In the genomic region with DNA sequence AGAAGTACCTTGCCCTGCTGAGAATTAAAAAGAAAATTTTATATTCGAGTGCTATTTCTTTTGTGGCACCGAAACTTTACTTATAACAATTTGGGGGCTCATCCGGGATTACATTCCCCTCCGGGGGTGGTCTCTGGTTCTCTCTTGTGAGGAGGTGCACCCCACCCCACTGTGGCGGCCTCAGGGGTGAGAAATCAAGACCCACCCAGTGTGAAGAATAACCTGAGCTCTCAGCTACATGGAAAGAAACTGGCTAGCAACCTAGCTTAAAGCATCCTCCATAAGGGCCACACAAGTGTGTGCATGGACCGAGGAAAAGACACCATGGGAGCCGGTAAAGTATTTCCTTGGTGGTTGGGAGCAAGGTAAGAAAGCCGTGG, we compare ENCODE assay signal across 18 cellular contexts. TPM values are rescaled to one million over a fixed set of nuclear protein-coding genes. Genes with fewer than 3 reads are reported as not detected.
DNase-seq lines count a peak whose midpoint lies in the region; ATAC-seq, FAIRE-seq and TF ChIP-seq lines count a peak whose summit lies in the region.
"Had no signal": no experiment of that assay in that cellular context is flagged by ENCODE, and none has a peak within 500 bp of the region (broad histone marks: within the 10 kb centered on the region; RNA-seq: fewer than 3 reads in every experiment).

No MANE protein-coding gene starts in this region.

- H3F3A ChIP-seq in neural progenitor cell (ENCODE audit: low read depth): no peaks in the 10 kb centered on the region

- DNase-seq in stimulated activated naive CD8-positive, alpha-beta T cell treated with anti-CD3 and anti-CD28 coated beads, Interleukin-15, Interleukin-2, amounts not matched to agents 100 U/mL and 50 U/mL, for 24 hours: no peak
- DNase-seq in RWPE2 (ENCODE audit: low spot score): no peak
- no peak for DNase-seq in K562 (ENCODE audit: extremely low read depth in 1 of 4, low spot score in 3 of 4)
- no peak for DNase-seq in retina
- no peak for DNase-seq in neural progenitor cell (ENCODE audit: low spot score)
- DNase-seq in GM12891 (ENCODE audit: insufficient read length, low spot score): no peak
- DNase-seq: activated naive CD4-positive, alpha-beta T cell treated with anti-CD3 and anti-CD28 coated beads, Interleukin-2, amount 10 ng/mL, durations not matched to agents 7 days and 5 days; left ventricle myocardium inferior; mucosa of descending colon; NCI-H1105 treated with DMSO at 0.1 percent for 48 hours; NCI-H526 treated with DMSO at 0.1 percent for 48 hours; thyroid gland; WERI-Rb-1 had no signal

- peak overlapping the region; percentile 71 for H3K27ac ChIP-seq in RWPE2 (ENCODE audit: poor library complexity, severe bottlenecking)
- H3K27ac ChIP-seq in K562 (ENCODE audit: extremely low read depth, low read depth, low read length): peak overlapping the region; percentile 99
- no peak overlapping the region for H3K27ac ChIP-seq in neural progenitor cell
- H3K27ac ChIP-seq: left ventricle myocardium inferior, neutrophil, thyroid gland, WERI-Rb-1 had no signal

- TF ChIP-seq CTCF in RWPE2 (IDR thresholded peaks at IDR 0.05; ENCODE audit: poor library complexity, severe bottlenecking) (no peak), K562 (IDR thresholded peaks at IDR 0.05 in 2 of 3, conservative IDR thresholded peaks at IDR 0.05 in 1 of 3; ENCODE audit: insufficient read depth in 2 of 3, low read depth in 1 of 3, low read length in 3 of 3) (no peak), neural progenitor cell (IDR thresholded peaks at IDR 0.05) (no peak)

- H3K9ac ChIP-seq in K562 (ENCODE audit: insufficient read depth in 1 of 2, low read depth in 2 of 2, low read length in 2 of 2): peak overlapping the region; percentile 48 to 91; a peak in 3 of 4 replicates
- H3K9ac ChIP-seq in neural progenitor cell: no peak overlapping the region

- H3K27me3 ChIP-seq in RWPE2 (ENCODE audit: insufficient read depth, poor library complexity, severe bottlenecking): no peaks in the 10 kb centered on the region
- H3K27me3 ChIP-seq in K562 (ENCODE audit: control insufficient read depth in 2 of 2, insufficient read depth in 2 of 2, low read length in 2 of 2): no peaks in the 10 kb centered on the region
- no peaks in the 10 kb centered on the region for H3K27me3 ChIP-seq in neural progenitor cell
- H3K27me3 ChIP-seq: body of pancreas, neutrophil, thyroid gland had no signal

- H3K4me2 ChIP-seq in K562 (ENCODE audit: insufficient read depth, low read length) (peak overlapping the region; percentile 78), neural progenitor cell (no peak overlapping the region)

- 24% methylated on average over 6 of the region's 8 CpGs for WGBS in K562 (ENCODE audit: insufficient coverage, low coverage, missing lambda C conversion rate)

- H2AFZ ChIP-seq in K562 (ENCODE audit: low read depth, low read length) (peak overlapping the region; percentile 62; the same call in 1 of the 2 replicates), neural progenitor cell (replicated peaks) (no peak overlapping the region)

- H3K9me1 ChIP-seq in K562 (ENCODE audit: control insufficient read depth, insufficient read depth, low read length): no peaks in the 10 kb centered on the region

- H4K20me1 ChIP-seq in K562 (replicated peaks; ENCODE audit: control insufficient read depth, insufficient read depth, low read length): no peaks in the 10 kb centered on the region
- no peaks in the 10 kb centered on the region for H4K20me1 ChIP-seq in neural progenitor cell (ENCODE audit: low read depth)

- FAIRE-seq in K562 (lab: Jason Lieb, UNC) (no peak), GM12891 (lab: Jason Lieb, UNC) (no peak)
- FAIRE-seq: colon had no signal

- H3K9me3 ChIP-seq in RWPE2 (ENCODE audit: severe bottlenecking): no peaks in the 10 kb centered on the region
- peaks cover 5% of the 10 kb centered on the region; the same call in 1 of the 2 replicates for H3K9me3 ChIP-seq in K562 (replicated peaks; ENCODE audit: control insufficient read depth, insufficient read depth, low read depth, low read length)
- no peaks in the 10 kb centered on the region for H3K9me3 ChIP-seq in neural progenitor cell (ENCODE audit: low read depth)
- H3K9me3 ChIP-seq: thyroid gland had no signal

- in situ Hi-C loops in K562 (cut with MboI): no loop called here

- peak overlapping the region; percentile 96 for H3K27ac Mint-ChIP-seq in stimulated activated naive CD8-positive, alpha-beta T cell treated with anti-CD3 and anti-CD28 coated beads, Interleukin-15, Interleukin-2, amounts not matched to agents 100 ng/mL and 50 ng/mL, for 24 hours
- H3K27ac Mint-ChIP-seq in neural progenitor cell: no peak overlapping the region

- ATAC-seq in stimulated activated naive CD8-positive, alpha-beta T cell treated with anti-CD3 and anti-CD28 coated beads, Interleukin-15, Interleukin-2, amounts not matched to agents 100 U/mL and 50 U/mL, for 24 hours: no peak
- no peak for ATAC-seq in RWPE2 (ENCODE audit: low read depth)
- no peak for ATAC-seq in K562

- TSS peak; percentile 79 for BruUV-seq in K562 (replicated peaks; lab: Mats Ljungman, UMichigan)

- H3K9me3 Mint-ChIP-seq in stimulated activated naive CD8-positive, alpha-beta T cell treated with anti-CD3 and anti-CD28 coated beads, Interleukin-15, Interleukin-2, amounts not matched to agents 100 ng/mL and 50 ng/mL, for 24 hours: peaks cover 46% of the 10 kb centered on the region
- peaks cover 14% of the 10 kb centered on the region for H3K9me3 Mint-ChIP-seq in neural progenitor cell

- H3K4me3 Mint-ChIP-seq in stimulated activated naive CD8-positive, alpha-beta T cell treated with anti-CD3 and anti-CD28 coated beads, Interleukin-15, Interleukin-2, amounts not matched to agents 100 ng/mL and 50 ng/mL, for 24 hours: no peak overlapping the region
- no peak overlapping the region for H3K4me3 Mint-ChIP-seq in neural progenitor cell
- H3K4me3 Mint-ChIP-seq: activated naive CD4-positive, alpha-beta T cell treated with anti-CD3 and anti-CD28 coated beads, Interleukin-2, amount 10 ng/mL, durations not matched to agents 7 days and 5 days; stimulated activated memory B cell treated with anti-CD40 and anti-IgM and Interleukin-4, amounts not matched to agents 10 μg/mL and 1 μg/mL and 100 μg/mL, for 72 hours had no signal

- H3K4me1 ChIP-seq in RWPE2 (ENCODE audit: insufficient read depth, poor library complexity, severe bottlenecking) (peaks cover 21% of the 10 kb centered on the region), K562 (replicated peaks in 1 of 2; ENCODE audit: control insufficient read depth in 2 of 2, insufficient read depth in 2 of 2, low read length in 2 of 2) (peaks cover 0 to 27% of the 10 kb centered on the region in 2 experiments; a peak in 3 of 5 replicates), neural progenitor cell (no peaks in the 10 kb centered on the region)
- H3K4me1 ChIP-seq: body of pancreas, left ventricle myocardium inferior, thyroid gland had no signal

- TF ChIP-seq RAD21 in K562 (CRISPR knock-in tag; conservative IDR thresholded peaks at IDR 0.05 in 1 of 2, IDR thresholded peaks at IDR 0.05 in 1 of 2): no peak

- CTCF ChIA-PET in K562 (lab: Yijun Ruan, JAX; ENCODE audit: low intra/inter-chr PET ratio): no interaction called here

- H3K36me3 Mint-ChIP-seq in stimulated activated naive CD8-positive, alpha-beta T cell treated with anti-CD3 and anti-CD28 coated beads, Interleukin-15, Interleukin-2, amounts not matched to agents 100 ng/mL and 50 ng/mL, for 24 hours (ENCODE audit: low read depth): peaks cover 39% of the 10 kb centered on the region
- H3K36me3 Mint-ChIP-seq in neural progenitor cell: no peaks in the 10 kb centered on the region

- H3K36me3 ChIP-seq in RWPE2 (ENCODE audit: low read depth) (no peaks in the 10 kb centered on the region), K562 (ENCODE audit: control insufficient read depth, insufficient read depth, low read length) (no peaks in the 10 kb centered on the region; the same call in 2 of the 3 replicates), neural progenitor cell (no peaks in the 10 kb centered on the region)
- H3K36me3 ChIP-seq: left ventricle myocardium inferior, neutrophil, thyroid gland, WERI-Rb-1 had no signal

- POLR2A ChIA-PET in K562 (lab: Yijun Ruan, JAX): no interaction called here

- H3K27me3 Mint-ChIP-seq in stimulated activated naive CD8-positive, alpha-beta T cell treated with anti-CD3 and anti-CD28 coated beads, Interleukin-15, Interleukin-2, amounts not matched to agents 100 ng/mL and 50 ng/mL, for 24 hours: peaks cover 42% of the 10 kb centered on the region
- H3K27me3 Mint-ChIP-seq in neural progenitor cell (ENCODE audit: insufficient read depth, low read depth): peaks cover 8% of the 10 kb centered on the region
- H3K27me3 Mint-ChIP-seq: activated naive CD4-positive, alpha-beta T cell treated with anti-CD3 and anti-CD28 coated beads, Interleukin-2, amount 10 ng/mL, durations not matched to agents 7 days and 5 days; stimulated activated memory B cell treated with anti-CD40 and anti-IgM and Interleukin-4, amounts not matched to agents 10 μg/mL and 1 μg/mL and 100 μg/mL, for 72 hours had no signal

- TF ChIP-seq POLR2A in K562 (conservative IDR thresholded peaks at IDR 0.05): no peak; the same call in 1 of the 2 replicates
- no peak for TF ChIP-seq POLR2A in GM12891 (IDR thresholded peaks at IDR 0.05; ENCODE audit: low read depth, low read length)

- intact Hi-C loops in K562 (cut with micrococcal nuclease): loop anchor here (5.0 kb wide), 1 partner anchor 72 kb away; no protein-coding TSS in a partner anchor

- peaks cover 38% of the 10 kb centered on the region for H3K4me1 Mint-ChIP-seq in stimulated activated naive CD8-positive, alpha-beta T cell treated with anti-CD3 and anti-CD28 coated beads, Interleukin-15, Interleukin-2, amounts not matched to agents 100 ng/mL and 50 ng/mL, for 24 hours (ENCODE audit: low read depth)
- peaks cover 8% of the 10 kb centered on the region for H3K4me1 Mint-ChIP-seq in neural progenitor cell
- H3K4me1 Mint-ChIP-seq: stimulated activated memory B cell treated with anti-CD40 and anti-IgM and Interleukin-4, amounts not matched to agents 10 μg/mL and 1 μg/mL and 100 μg/mL, for 72 hours had no signal

- H3K4me3 ChIP-seq in RWPE2 (ENCODE audit: severe bottlenecking) (no peak overlapping the region), K562 (peak overlapping the region; percentile 29), neural progenitor cell (no peak overlapping the region)
- H3K4me3 ChIP-seq: body of pancreas, left ventricle myocardium inferior, mucosa of descending colon, thyroid gland had no signal

- H3K79me2 ChIP-seq in K562 (ENCODE audit: control insufficient read depth, insufficient read depth, low read length) (peaks cover 47% of the 10 kb centered on the region; the same call in 2 of the 3 replicates), neural progenitor cell (ENCODE audit: low read depth) (no peaks in the 10 kb centered on the region)

- TF ChIP-seq EP300 in K562 (IDR thresholded peaks at IDR 0.05; ENCODE audit: low read length): no peak

RNA-seq across cellular contexts. Expression of a gene that starts 50.9 kb away (rescaled TPM):
- total RNA-seq in K562 (2011; cell fraction: chromatin; rRNA removed; ENCODE audit: low replicate concordance): 178 and 324 TPM in 2 replicates
- total RNA-seq in K562 (2011; cell fraction: nucleolus; rRNA removed): 159 and 175 TPM in 2 replicates
- 205 and 428 TPM in 2 replicates for total RNA-seq in K562 (2011; cell fraction: nucleoplasm; rRNA removed)
- total RNA-seq in K562 (2014; rRNA removed) (45.0 and 50.2 TPM in 2 replicates), K562 (2014; rRNA removed; fragmentation: Illumina TruSeq; extraction: Trizol) (53.0 and 67.7 TPM in 2 replicates), K562 (2015; rRNA removed; fragmentation: Illumina TruSeq; extraction: Trizol) (45.4 and 61.9 TPM in 2 replicates), K562 (2021) (46.9 and 55.0 TPM in 2 replicates), neural progenitor cell (ENCODE audit: low replicate concordance) (188 and 212 TPM in 2 replicates)
- polyA plus RNA-seq in K562 (2011; rRNA removed) (169 and 183 TPM in 2 replicates), K562 (2014; fragmentation: Illumina TruSeq; extraction: Trizol) (21.7 and 23.2 TPM in 2 replicates), K562 (2014; fragmentation: Nextera tagmentation; extraction: Ambion mirVana) (10 to 100 TPM; 22.1 to 31.0 TPM), K562 (2014; rRNA removed) (36.8 and 40.2 TPM in 2 replicates)
- 54.2 and 61.3 TPM in 2 replicates for polyA plus RNA-seq in K562 (2011; cell fraction: cytosol; rRNA removed)
- polyA plus RNA-seq in K562 (2011; cell fraction: nucleus; rRNA removed): 416 and 593 TPM in 2 replicates
- polyA plus RNA-seq in K562 (2012): 32.3 and 57.8 TPM in 2 replicates
- polyA minus RNA-seq in K562 (2011; rRNA and poly(A)+ RNA removed): 108 and 129 TPM in 2 replicates
- polyA minus RNA-seq in K562 (2011; cell fraction: cytosol; rRNA and poly(A)+ RNA removed): 91.0 and 108 TPM in 2 replicates
- 588 and 736 TPM in 2 replicates for polyA minus RNA-seq in K562 (2011; cell fraction: nucleus; rRNA and poly(A)+ RNA removed)
- 52.8 TPM for polyA plus RNA-seq in GM12891 (2012; ENCODE audit: low read depth, missing spikeins)
